14 cellular contexts compared by ENCODE assay signal in genomic region chr11:114040706-114041211, GRCh38. TPM values are rescaled to one million over a fixed set of nuclear protein-coding genes. Genes with fewer than 3 reads are reported as not detected.
DNase-seq lines count a peak whose midpoint lies in the region; ATAC-seq, FAIRE-seq and TF ChIP-seq lines count a peak whose summit lies in the region.
"Had no signal": no experiment of that assay in that cellular context is flagged by ENCODE, and none has a peak within 500 bp of the region (broad histone marks: within the 10 kb centered on the region; RNA-seq: fewer than 3 reads in every experiment).

No MANE protein-coding gene starts in this region.

- H3K27me3 ChIP-seq in MG63, result peaks cover 3% of the 10 kb centered on the region; the same call in 1 of the 2 replicates
- no peaks in the 10 kb centered on the region for H3K27me3 ChIP-seq in pancreas
- H3K27me3 ChIP-seq: BLaER1, suprapubic skin had no signal

- CTCF ChIA-PET in activated CD4-positive, alpha-beta T cell treated with anti-CD3 and anti-CD28 coated beads for 36 hours (lab: Charles Lee), result interaction anchor here (0.8 kb wide), 1 partner anchor 13 kb away, joined by 3 read pairs; no protein-coding TSS in a partner anchor

- H3K36me3 Mint-ChIP-seq in activated CD4-positive, alpha-beta T cell treated with anti-CD3 and anti-CD28 coated beads for 36 hours (ENCODE audit: low read depth), result no peaks in the 10 kb centered on the region

- H3K4me3 ChIP-seq in MG63 (no peak overlapping the region), pancreas (no peak overlapping the region)
- H3K4me3 ChIP-seq: BLaER1, suprapubic skin had no signal

- peak overlapping the region; percentile 90 for H3K27ac ChIP-seq in C4-2B
- H3K27ac ChIP-seq in pancreas, result no peak overlapping the region
- H3K27ac ChIP-seq: BLaER1, suprapubic skin had no signal

- H3K36me3 ChIP-seq in MG63, result no peaks in the 10 kb centered on the region
- H3K36me3 ChIP-seq in pancreas, result no peaks in the 10 kb centered on the region
- H3K36me3 ChIP-seq: BLaER1, suprapubic skin had no signal

- no peaks in the 10 kb centered on the region for H3K9me3 Mint-ChIP-seq in activated CD4-positive, alpha-beta T cell treated with anti-CD3 and anti-CD28 coated beads for 36 hours (ENCODE audit: low read depth)
- H3K9me3 Mint-ChIP-seq: activated T-helper 2 cell treated with anti-CD3 and anti-CD28 coated beads, Interferon-gamma antibody, Interleukin-2, Interleukin-4, amounts not matched to agents 10 μg/mL and 5 μg/mL and 100 μg/mL, durations not matched to agents 14 hours and 24 hours and 36 hours had no signal

- H3K4me1 ChIP-seq in pancreas, result peaks cover 0 to 3% (median 3%) of the 10 kb centered on the region in 3 donors

- no peaks in the 10 kb centered on the region for H3K9me3 ChIP-seq in MG63
- no peaks in the 10 kb centered on the region for H3K9me3 ChIP-seq in pancreas
- H3K9me3 ChIP-seq: BLaER1, suprapubic skin had no signal

- H3K4me3 Mint-ChIP-seq in activated CD4-positive, alpha-beta T cell treated with anti-CD3 and anti-CD28 coated beads for 36 hours, result no peak overlapping the region
- H3K4me3 Mint-ChIP-seq: nephron progenitor cell had no signal

- no peak overlapping the region for H3K27ac Mint-ChIP-seq in activated CD4-positive, alpha-beta T cell treated with anti-CD3 and anti-CD28 coated beads for 36 hours
- H3K27ac Mint-ChIP-seq: activated T-helper 2 cell treated with anti-CD3 and anti-CD28 coated beads, Interferon-gamma antibody, Interleukin-2, Interleukin-4, amounts not matched to agents 10 μg/mL and 5 μg/mL and 100 μg/mL, durations not matched to agents 14 hours and 24 hours and 36 hours; nephron progenitor cell had no signal

- ATAC-seq in esophagus mucosa (peak; percentile 35), pancreas (peak; percentile 9 to 31 (median 26)), GM21825 (IDR thresholded peaks at IDR 0.05; ENCODE audit: unreplicated experiment) (no peak)
- ATAC-seq in activated CD4-positive, alpha-beta T cell treated with anti-CD3 and anti-CD28 coated beads for 36 hours, result no peak

- H3K27me3 Mint-ChIP-seq in activated CD4-positive, alpha-beta T cell treated with anti-CD3 and anti-CD28 coated beads for 36 hours, result no peaks in the 10 kb centered on the region

- FAIRE-seq in pancreas (lab: Jason Lieb, UNC), result peak; percentile 87

- TF ChIP-seq CTCF in C4-2B (conservative IDR thresholded peaks at IDR 0.05) (no peak), pancreas (IDR thresholded peaks at IDR 0.05) (no peak)

- WGBS in pancreas, 2 donors, result 77 to 78% methylated on average over 7 of the region's 7 CpGs

- H3K4me1 Mint-ChIP-seq in activated CD4-positive, alpha-beta T cell treated with anti-CD3 and anti-CD28 coated beads for 36 hours, result peaks cover 12% of the 10 kb centered on the region

- intact Hi-C loops in pancreas (cut with DNase I), result no loop called here
- intact Hi-C loops in activated CD4-positive, alpha-beta T cell treated with anti-CD3 and anti-CD28 coated beads for 36 hours (cut with DNase I, micrococcal nuclease), result no loop called here

- DNase-seq in MG63 (peak; percentile 36), pancreas (peak in 2 of 6 donors; percentile 33 to 36), DMS 273 treated with DMSO at 0.1 percent for 48 hours (lab: John Stamatoyannopoulos, UW) (no peak), cerebellar cortex (ENCODE audit: low spot score) (no peak)
- no peak for DNase-seq in activated CD4-positive, alpha-beta T cell treated with anti-CD3 and anti-CD28 coated beads for 36 hours
- DNase-seq: activated CD4-positive, CD25-positive, alpha-beta regulatory T cell treated with anti-CD3 and anti-CD28 coated beads, Interleukin-2, amount 50 U/mL, for 72 hours; nephron progenitor cell; stimulated activated CD4-positive, alpha-beta T cell treated with anti-CD3 and anti-CD28 coated beads, Interleukin-4, amount 100 ng/mL, for 24 hours had no signal

- POLR2A ChIA-PET in activated CD4-positive, alpha-beta T cell treated with anti-CD3 and anti-CD28 coated beads for 36 hours (lab: Charles Lee), result no interaction called here

RNA-seq across cellular contexts. Expression of gene ZBTB16, which starts 18.8 kb away (rescaled TPM):
- not detected in 2 replicates for total RNA-seq in MG63 (2014; rRNA removed; shearing (Covaris generic); ENCODE audit: low replicate concordance)
- 5.4 TPM for total RNA-seq in esophagus mucosa
- 10 to 100 TPM in 5 of 6 donors, 1 to 10 TPM in 1; 8.1 to 76.4 (median 47.0) TPM for total RNA-seq in pancreas
- 10 to 100 TPM; 12.0 to 41.3 TPM for polyA plus RNA-seq in pancreas
- total RNA-seq in activated CD4-positive, alpha-beta T cell treated with anti-CD3 and anti-CD28 coated beads for 36 hours, result 1 to 10 TPM; 3.0 to 4.6 TPM

Comparison
In these comparisons a context has a peak if more than half of its experiments do, and no peak if none do; other contexts are left out.
1. ATAC-seq: peak in esophagus mucosa (single experiment) and pancreas (4 of 4); none in activated CD4-positive, alpha-beta T cell treated with anti-CD3 and anti-CD28 coated beads for 36 hours (single experiment) and GM21825 (single experiment).